ENCODE assay signal across 9 cellular contexts in the genomic region with DNA sequence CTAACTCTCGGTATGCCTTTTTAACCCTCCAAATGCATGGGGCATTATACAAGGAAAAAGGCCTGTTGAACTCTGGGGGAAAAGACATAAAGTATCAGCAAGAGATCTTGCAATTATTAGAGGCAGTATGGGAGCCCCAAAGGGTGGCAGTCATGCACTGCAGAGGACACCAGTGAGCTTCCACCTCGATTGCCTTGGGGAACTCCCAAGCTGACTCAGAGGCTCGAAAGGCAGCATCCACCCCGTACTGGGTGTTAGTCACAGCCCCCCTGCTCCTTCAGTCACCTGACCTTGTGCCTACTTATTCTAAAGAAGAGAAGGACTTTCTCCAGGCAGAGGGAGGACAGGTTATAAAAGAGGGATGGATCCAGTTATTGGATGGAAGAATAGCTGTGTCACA.
DNase-seq lines count a peak whose midpoint lies in the region; ATAC-seq and TF ChIP-seq lines count a peak whose summit lies in the region.
"Had no signal": no experiment of that assay in that cellular context is flagged by ENCODE, and none has a peak within 500 bp of the region (broad histone marks: within the 10 kb centered on the region; RNA-seq: fewer than 3 reads in every experiment).

No MANE protein-coding gene starts in this region.

- H3K4me3 ChIP-seq in AG04450 (ENCODE audit: low read depth, low read length): no peak overlapping the region
- H3K4me3 ChIP-seq in SJSA1: no peak overlapping the region
- no peak overlapping the region for H3K4me3 ChIP-seq in foreskin fibroblast (ENCODE audit: low read depth in 1 of 2, low read length in 2 of 2)

- TF ChIP-seq CTCF in AG04450 (IDR thresholded peaks at IDR 0.05; ENCODE audit: low read depth, low read length) (peak; percentile 52), foreskin fibroblast (IDR thresholded peaks at IDR 0.05; ENCODE audit: low read depth, low read length) (peak; percentile 65), omental fat pad (IDR thresholded peaks at IDR 0.05) (no peak)

- ATAC-seq in GM19463 (IDR thresholded peaks at IDR 0.05; ENCODE audit: unreplicated experiment) (peak; percentile 60), GM19397 (IDR thresholded peaks at IDR 0.05; ENCODE audit: unreplicated experiment) (no peak), omental fat pad (ENCODE audit: low FRiP score) (no peak)

- no peaks in the 10 kb centered on the region for H3K36me3 ChIP-seq in SJSA1

- H3K27me3 ChIP-seq in AG04450 (ENCODE audit: control insufficient read depth, insufficient read depth, low read length): no peaks in the 10 kb centered on the region
- no peaks in the 10 kb centered on the region for H3K27me3 ChIP-seq in SJSA1 (replicated peaks)

- peaks cover 8% of the 10 kb centered on the region for H3K9me3 ChIP-seq in AG04450 (ENCODE audit: control insufficient read depth, insufficient read depth, low read length)
- no peaks in the 10 kb centered on the region for H3K9me3 ChIP-seq in SJSA1 (replicated peaks)

- POLR2A ChIA-PET in AG04450 (lab: Yijun Ruan, JAX): no interaction called here

- H3K27ac ChIP-seq in AG04450 (ENCODE audit: low read depth, low read length): no peak overlapping the region
- no peak overlapping the region for H3K27ac ChIP-seq in SJSA1

- peak; percentile 68 for DNase-seq in AG04450 (ENCODE audit: low read depth, low spot score)
- DNase-seq in SJSA1 (ENCODE audit: low read depth in 1 of 2, low spot score in 2 of 2): peak; percentile 60 to 85
- peak; percentile 93 to 96 for DNase-seq in foreskin fibroblast
- DNase-seq in NCI-H1930 (lab: John Stamatoyannopoulos, UW): no peak
- no peak for DNase-seq in omental fat pad (ENCODE audit: low spot score)
- DNase-seq in GM19240 (ENCODE audit: insufficient read length, low spot score): no peak
- DNase-seq: activated naive CD8-positive, alpha-beta T cell treated with anti-CD3 and anti-CD28 coated beads, Interleukin-2, amount 10 ng/mL, durations not matched to agents 7 days and 5 days had no signal

- CTCF ChIA-PET in AG04450 (lab: Charles Lee): interaction anchor here (4.7 kb wide), 1 partner anchor 192 kb away, joined by 35 read pairs; no protein-coding TSS in a partner anchor

- H3K4me1 ChIP-seq in SJSA1 (replicated peaks): peaks cover 19% of the 10 kb centered on the region

Comparison
In these comparisons a context has a peak if more than half of its experiments do, and no peak if none do; other contexts are left out.
1. DNase-seq: peak in AG04450 (single experiment), SJSA1 (2 of 2) and foreskin fibroblast (2 of 2); none in NCI-H1930 (0 of 2), omental fat pad (single experiment) and GM19240 (single experiment).
2. CTCF ChIP-seq: peak in AG04450 (single experiment) and foreskin fibroblast (single experiment); none in omental fat pad (0 of 3).